ENCODE assay signal across 1 cellular context in the genomic region with DNA sequence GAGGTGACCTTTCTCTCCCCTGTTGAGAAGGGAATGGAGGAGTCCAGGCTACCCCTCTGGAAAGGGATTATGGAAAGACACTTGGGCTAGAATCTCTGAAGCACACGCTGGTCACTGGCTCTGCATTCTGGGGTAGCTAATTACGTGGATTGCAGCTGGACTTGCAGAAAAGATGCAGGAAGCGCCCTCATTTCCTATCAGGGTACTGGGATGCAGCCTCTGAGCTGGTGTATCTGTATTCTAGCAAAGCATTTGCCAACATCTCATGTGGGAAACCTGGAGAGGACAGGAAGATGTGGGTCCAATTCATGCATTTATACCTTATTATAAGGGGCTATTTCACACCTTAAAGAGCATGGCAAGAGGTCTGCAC.
TF ChIP-seq lines count a peak whose summit lies in the region.

No MANE protein-coding gene starts in this region.

TF ChIP-seq in endothelial cell of umbilical vein, 7 proteins besides CTCF, POLR2A, EP300 and RAD21 (continued from another document):
- no peak for TF ChIP-seq MYC (IDR thresholded peaks at IDR 0.05; ENCODE audit: low read depth, low read length)
